In the genomic region with DNA sequence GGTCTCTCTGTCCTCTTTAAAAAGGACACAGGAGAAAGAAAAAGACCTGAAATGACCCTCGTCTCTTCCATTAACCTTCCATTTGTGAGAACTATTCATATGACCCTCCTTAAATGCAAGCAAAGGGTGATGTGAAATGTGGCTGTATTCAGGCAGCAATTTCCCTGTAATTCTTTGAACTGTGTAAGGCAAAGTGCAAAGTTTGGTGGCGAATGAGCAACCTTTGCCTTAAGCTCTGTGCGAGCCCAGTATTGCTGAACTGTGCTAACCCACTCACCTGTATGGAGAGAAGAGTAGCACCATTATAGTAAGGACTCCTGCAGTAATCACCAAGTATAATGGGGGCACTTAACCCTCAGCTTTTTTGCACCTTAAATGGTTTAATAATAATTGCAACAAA, we compare ENCODE assay signal across 21 cellular contexts.
"Had no signal": no experiment of that assay in that cellular context is flagged by ENCODE, and none has a peak within 500 bp of the region (broad histone marks: within the 10 kb centered on the region; RNA-seq: fewer than 3 reads in every experiment).

No MANE protein-coding gene starts in this region.

- DNase-seq: dermis blood vessel endothelial cell; dorsolateral prefrontal cortex; effector CD4-positive, alpha-beta T cell; effector memory CD4-positive, alpha-beta T cell; foreskin keratinocyte; heart left ventricle; hypothalamus; immature natural killer cell; left cardiac atrium; left ventricle myocardium inferior; lower lobe of right lung; mesenchymal stem cell; mucosa of descending colon had no signal

- FAIRE-seq: colon, endothelial cell of umbilical vein, frontal cortex, keratinocyte had no signal

- ATAC-seq: foreskin keratinocyte, gastroesophageal sphincter, heart left ventricle, left cardiac atrium, lower lobe of right lung, mucosa of descending colon had no signal

- H3K27ac ChIP-seq: coronary artery, dorsolateral prefrontal cortex, esophagus muscularis mucosa, foreskin keratinocyte, gastroesophageal sphincter, heart left ventricle, hepatocyte, left ventricle myocardium inferior, lower lobe of right lung had no signal

- H3K4me1 ChIP-seq: foreskin keratinocyte, lower lobe of right lung had no signal

- H3K9me3 ChIP-seq: esophagus muscularis mucosa, gastroesophageal sphincter, heart left ventricle, left ventricle myocardium inferior, lower lobe of right lung, mucosa of descending colon had no signal

- H3K36me3 ChIP-seq: esophagus muscularis mucosa, gastroesophageal sphincter, heart left ventricle, left ventricle myocardium inferior, lower lobe of right lung had no signal

- H3K4me3 ChIP-seq: coronary artery, dorsolateral prefrontal cortex, esophagus muscularis mucosa, gastroesophageal sphincter, heart left ventricle, hepatocyte, left ventricle myocardium inferior, lower lobe of right lung, mucosa of descending colon had no signal

- H3K27me3 ChIP-seq: dorsolateral prefrontal cortex, esophagus muscularis mucosa, foreskin keratinocyte, gastroesophageal sphincter, heart left ventricle, hepatocyte had no signal
